ENCODE assay signal across 8 cellular contexts in the genomic region with DNA sequence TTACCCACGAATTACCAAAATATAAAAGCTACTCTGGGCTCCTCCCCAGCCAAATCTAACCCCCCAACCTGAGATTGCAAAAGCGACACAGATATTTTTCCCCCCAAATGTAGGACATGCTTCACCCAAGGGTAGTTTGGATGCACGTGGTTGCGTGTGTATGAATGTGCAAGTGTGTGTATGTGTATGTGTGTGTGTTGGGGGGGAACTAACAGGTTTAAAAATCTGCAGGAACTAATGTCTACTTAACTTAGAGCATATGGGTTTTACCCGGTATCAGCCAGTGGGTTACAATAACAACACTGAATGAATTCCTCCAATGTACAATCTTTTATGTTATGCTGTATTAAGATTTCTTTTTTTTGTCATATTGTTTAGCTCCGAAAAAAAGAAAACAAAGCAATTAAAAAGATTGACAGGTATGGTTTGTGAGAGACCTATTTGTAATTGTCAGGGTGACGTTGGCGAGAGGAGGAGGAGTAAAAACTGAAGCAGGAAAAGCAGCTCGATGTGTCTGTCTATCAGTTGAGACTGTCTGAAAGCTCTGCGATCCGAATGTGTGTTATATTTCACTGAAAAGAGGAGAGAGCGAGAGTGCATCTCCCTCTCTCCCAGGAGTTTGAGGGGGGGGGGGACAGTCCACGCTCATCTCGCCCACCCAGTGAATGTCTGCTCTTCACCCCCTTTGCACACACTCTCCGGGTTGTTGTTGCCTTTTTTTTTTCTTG. TPM values are rescaled to one million over a fixed set of nuclear protein-coding genes. Genes with fewer than 3 reads are reported as not detected.
DNase-seq lines count a peak whose midpoint lies in the region; ATAC-seq and TF ChIP-seq lines count a peak whose summit lies in the region.

A gene with protein sequence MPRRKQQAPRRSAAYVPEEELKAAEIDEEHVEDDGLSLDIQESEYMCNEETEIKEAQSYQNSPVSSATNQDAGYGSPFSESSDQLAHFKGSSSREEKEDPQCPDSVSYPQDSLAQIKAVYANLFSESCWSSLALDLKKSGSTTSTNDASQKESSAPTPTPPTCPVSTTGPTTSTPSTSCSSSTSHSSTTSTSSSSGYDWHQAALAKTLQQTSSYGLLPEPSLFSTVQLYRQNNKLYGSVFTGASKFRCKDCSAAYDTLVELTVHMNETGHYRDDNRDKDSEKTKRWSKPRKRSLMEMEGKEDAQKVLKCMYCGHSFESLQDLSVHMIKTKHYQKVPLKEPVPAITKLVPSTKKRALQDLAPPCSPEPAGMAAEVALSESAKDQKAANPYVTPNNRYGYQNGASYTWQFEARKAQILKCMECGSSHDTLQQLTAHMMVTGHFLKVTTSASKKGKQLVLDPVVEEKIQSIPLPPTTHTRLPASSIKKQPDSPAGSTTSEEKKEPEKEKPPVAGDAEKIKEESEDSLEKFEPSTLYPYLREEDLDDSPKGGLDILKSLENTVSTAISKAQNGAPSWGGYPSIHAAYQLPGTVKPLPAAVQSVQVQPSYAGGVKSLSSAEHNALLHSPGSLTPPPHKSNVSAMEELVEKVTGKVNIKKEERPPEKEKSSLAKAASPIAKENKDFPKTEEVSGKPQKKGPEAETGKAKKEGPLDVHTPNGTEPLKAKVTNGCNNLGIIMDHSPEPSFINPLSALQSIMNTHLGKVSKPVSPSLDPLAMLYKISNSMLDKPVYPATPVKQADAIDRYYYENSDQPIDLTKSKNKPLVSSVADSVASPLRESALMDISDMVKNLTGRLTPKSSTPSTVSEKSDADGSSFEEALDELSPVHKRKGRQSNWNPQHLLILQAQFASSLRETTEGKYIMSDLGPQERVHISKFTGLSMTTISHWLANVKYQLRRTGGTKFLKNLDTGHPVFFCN (N-terminal part only) (plus strand): TSS at position 524 of the 728 bp plus-strand sequence. CDS start 1,080 bp downstream, outside the sequence.

- peaks cover 69% of the 10 kb centered on the region for H3K4me1 Mint-ChIP-seq in mesothelial cell of epicardium

- TF ChIP-seq CTCF in epithelial cell of esophagus (IDR thresholded peaks at IDR 0.05; ENCODE audit: insufficient read depth, low read depth, low read length, missing control alignments) (no peak), mesothelial cell of epicardium (IDR thresholded peaks at IDR 0.05; ENCODE audit: unreplicated experiment) (no peak)

- DNase-seq in DMS 273 treated with DMSO at 0.1 percent for 48 hours (lab: John Stamatoyannopoulos, UW), result peak; percentile 85
- peak in 72 of 76 experiments; percentile 4 to 90 (median 65) for DNase-seq in HUDEP-2 (lab: John Stamatoyannopoulos, UW; ENCODE audit: unreplicated experiment in 76 of 76)
- peak; percentile 66 to 92 for DNase-seq in NOMO-1 (lab: John Stamatoyannopoulos, UW; ENCODE audit: unreplicated experiment in 2 of 2)
- peak; percentile 47 for DNase-seq in activated T-cell treated with anti-CD3 and anti-CD28 coated beads for 24 hours (ENCODE audit: low read depth)
- peak; percentile 94 for DNase-seq in epithelial cell of esophagus (ENCODE audit: low read depth)
- DNase-seq in mesothelial cell of epicardium (ENCODE audit: low spot score in 2 of 2, unreplicated experiment in 2 of 2), result no peak

- peaks cover 2 to 72% (median 58%) of the 10 kb centered on the region in 5 donors for H3K4me1 ChIP-seq in subcutaneous abdominal adipose tissue (ENCODE audit: control insufficient read depth in 5 of 5, insufficient read depth in 5 of 5, low read length in 5 of 5)

- H3K9ac ChIP-seq in subcutaneous abdominal adipose tissue (ENCODE audit: low read length in 5 of 5), result peak within 1 kb of the TSS; percentile 32 to 84 (median 82)

- H3K36me3 ChIP-seq in subcutaneous abdominal adipose tissue (ENCODE audit: control insufficient read depth in 5 of 5, insufficient read depth in 5 of 5, low read length in 5 of 5), result no peaks in the 10 kb centered on the region

- peak; percentile 32 for ATAC-seq in GM21390 (IDR thresholded peaks at IDR 0.05; ENCODE audit: unreplicated experiment)

- H3K27ac ChIP-seq in subcutaneous abdominal adipose tissue (ENCODE audit: low read depth, low read length), result peak within 1 kb of the TSS; percentile 91

- H3K4me3 ChIP-seq in epithelial cell of esophagus (ENCODE audit: low read length), result peak within 1 kb of the TSS; percentile 75
- H3K4me3 ChIP-seq in subcutaneous abdominal adipose tissue (ENCODE audit: low read depth in 1 of 5, low read length in 5 of 5), result peak within 1 kb of the TSS; percentile 70 to 97 (median 95)

- H3K36me3 Mint-ChIP-seq in mesothelial cell of epicardium, result no peaks in the 10 kb centered on the region

- peak within 1 kb of the TSS; percentile 97 for H3K4me3 Mint-ChIP-seq in mesothelial cell of epicardium

- no peaks in the 10 kb centered on the region for H3K9me3 Mint-ChIP-seq in mesothelial cell of epicardium

- peak within 1 kb of the TSS; percentile 98 for H3K27ac Mint-ChIP-seq in mesothelial cell of epicardium

- H3K9me3 ChIP-seq in subcutaneous abdominal adipose tissue (ENCODE audit: control insufficient read depth in 5 of 5, low read length in 5 of 5), result no peaks in the 10 kb centered on the region

- H3K27me3 ChIP-seq in subcutaneous abdominal adipose tissue (ENCODE audit: control insufficient read depth in 5 of 5, insufficient read depth in 4 of 5, low read length in 5 of 5), result no peaks in the 10 kb centered on the region

- H3K27me3 Mint-ChIP-seq in mesothelial cell of epicardium (ENCODE audit: low read depth), result peaks cover 1% of the 10 kb centered on the region

RNA-seq across cellular contexts. Expression of the gene that starts here (rescaled TPM):
- total RNA-seq in mesothelial cell of epicardium, result 48.6 to 50.6 TPM (median 50.0 TPM) in 3 replicates

Comparison
In these comparisons a context has a peak if more than half of its experiments do, and no peak if none do; other contexts are left out.
1. DNase-seq: peak in DMS 273 treated with DMSO at 0.1 percent for 48 hours (single experiment), HUDEP-2 (72 of 76), NOMO-1 (2 of 2), activated T-cell treated with anti-CD3 and anti-CD28 coated beads for 24 hours (single experiment) and epithelial cell of esophagus (single experiment); none in mesothelial cell of epicardium (0 of 2).